ENCODE assay signal across 25 cellular contexts in genomic region chr18:10690376-10690775, GRCh38.
DNase-seq lines count a peak whose midpoint lies in the region; ATAC-seq, FAIRE-seq and TF ChIP-seq lines count a peak whose summit lies in the region.
"Had no signal": no experiment of that assay in that cellular context is flagged by ENCODE, and none has a peak within 500 bp of the region (broad histone marks: within the 10 kb centered on the region; RNA-seq: fewer than 3 reads in every experiment).

No MANE protein-coding gene starts in this region.

- H3K27ac Mint-ChIP-seq in MCF 10A (ENCODE audit: low read depth, unreplicated experiment) = peak overlapping the region; percentile 36
- H3K27ac Mint-ChIP-seq: CD4-positive, alpha-beta memory T cell; GM23338 had no signal

- H3K4me1 ChIP-seq in breast epithelium = no peaks in the 10 kb centered on the region
- no peaks in the 10 kb centered on the region; the same call in 1 of the 2 replicates for H3K4me1 ChIP-seq in GM12878 (ENCODE audit: control insufficient read depth, insufficient read depth, low read length)
- no peaks in the 10 kb centered on the region for H3K4me1 ChIP-seq in osteoblast (ENCODE audit: insufficient read depth, low read length)
- no peaks in the 10 kb centered on the region for H3K4me1 ChIP-seq in heart left ventricle
- H3K4me1 ChIP-seq in psoas muscle = no peaks in the 10 kb centered on the region
- H3K4me1 ChIP-seq: HAP-1 had no signal

- no peaks in the 10 kb centered on the region for H3K27me3 Mint-ChIP-seq in MCF 10A (ENCODE audit: insufficient read depth, unreplicated experiment)

- no peaks in the 10 kb centered on the region for H3K9me3 ChIP-seq in breast epithelium
- H3K9me3 ChIP-seq in GM12878 (replicated peaks; ENCODE audit: control insufficient read depth, insufficient read depth, low read length) = no peaks in the 10 kb centered on the region; the same call in 2 of the 3 replicates
- H3K9me3 ChIP-seq in osteoblast (ENCODE audit: low read depth, low read length) = no peaks in the 10 kb centered on the region
- no peaks in the 10 kb centered on the region for H3K9me3 ChIP-seq in heart left ventricle
- H3K9me3 ChIP-seq in psoas muscle = no peaks in the 10 kb centered on the region
- H3K9me3 ChIP-seq: HAP-1 had no signal

- H3K79me2 ChIP-seq in GM12878 (ENCODE audit: control insufficient read depth, insufficient read depth, low read length) (no peaks in the 10 kb centered on the region), osteoblast (ENCODE audit: insufficient read depth, low read length) (no peaks in the 10 kb centered on the region)

- FAIRE-seq in GM12878 (lab: Jason Lieb, UNC) = peak; percentile 38

- in situ Hi-C loops in GM12878 (cut with MboI) = no loop called here

- peaks cover 24% of the 10 kb centered on the region for H3K4me1 Mint-ChIP-seq in MCF 10A (ENCODE audit: insufficient read depth, unreplicated experiment)
- H3K4me1 Mint-ChIP-seq: CD4-positive, alpha-beta memory T cell had no signal

- H3K4me3 ChIP-seq in breast epithelium (no peak overlapping the region), GM12878 (no peak overlapping the region), osteoblast (ENCODE audit: insufficient read depth, low read length) (no peak overlapping the region), heart left ventricle (no peak overlapping the region), psoas muscle (no peak overlapping the region)
- H3K4me3 ChIP-seq: GM23338, HAP-1 had no signal

- RAD21 ChIA-PET in GM12878 (lab: Charles Lee; ENCODE audit: unreplicated experiment) = interaction anchor here (0.6 kb wide), 1 partner anchor 719 kb away, joined by 3 read pairs; no protein-coding TSS in a partner anchor

- H3K27me3 ChIP-seq in breast epithelium (no peaks in the 10 kb centered on the region), GM12878 (replicated peaks in 1 of 2; ENCODE audit: control insufficient read depth in 2 of 2, insufficient read depth in 2 of 2, low read length in 1 of 2) (no peaks in the 10 kb centered on the region), osteoblast (ENCODE audit: insufficient read depth, low read length) (no peaks in the 10 kb centered on the region), heart left ventricle (no peaks in the 10 kb centered on the region), psoas muscle (ENCODE audit: insufficient read depth in 3 of 3, low read length in 2 of 3) (peaks cover 0 to 3% (median 0%) of the 10 kb centered on the region in 3 donors)

- no peaks in the 10 kb centered on the region for H3K36me3 ChIP-seq in breast epithelium
- H3K36me3 ChIP-seq in GM12878 (ENCODE audit: control insufficient read depth in 2 of 2, insufficient read depth in 2 of 2, low read length in 1 of 2) = peaks cover 0 to 5% of the 10 kb centered on the region in 2 experiments; a peak in 3 of 4 replicates
- H3K36me3 ChIP-seq in osteoblast (ENCODE audit: insufficient read depth, low read length) = no peaks in the 10 kb centered on the region
- no peaks in the 10 kb centered on the region for H3K36me3 ChIP-seq in heart left ventricle
- no peaks in the 10 kb centered on the region for H3K36me3 ChIP-seq in psoas muscle (ENCODE audit: insufficient read depth in 1 of 2, low read depth in 1 of 2)
- H3K36me3 ChIP-seq: HAP-1 had no signal

- TF ChIP-seq POLR2A in breast epithelium (IDR thresholded peaks at IDR 0.05) (no peak), GM12878 (IDR thresholded peaks at IDR 0.05; ENCODE audit: low read depth, low read length) (no peak), heart left ventricle (IDR thresholded peaks at IDR 0.05) (no peak)

- H3K9ac ChIP-seq in GM12878 (ENCODE audit: control insufficient read depth, insufficient read depth, low read length) = no peak overlapping the region

- no peak overlapping the region for H3K27ac ChIP-seq in breast epithelium
- H3K27ac ChIP-seq in GM12878 (ENCODE audit: control insufficient read depth, insufficient read depth) = no peak overlapping the region
- no peak overlapping the region for H3K27ac ChIP-seq in osteoblast (ENCODE audit: low read depth, low read length)
- H3K27ac ChIP-seq in heart left ventricle = no peak overlapping the region
- no peak overlapping the region for H3K27ac ChIP-seq in psoas muscle

- no peak overlapping the region for H3K4me3 Mint-ChIP-seq in MCF 10A (ENCODE audit: unreplicated experiment)
- H3K4me3 Mint-ChIP-seq: CD4-positive, alpha-beta memory T cell; GM23338 had no signal

- intact Hi-C loops in MCF 10A (cut with micrococcal nuclease) (no loop called here), breast epithelium (cut with DNase I; ENCODE audit: low total_unique reads) (no loop called here), GM12878 (cut with micrococcal nuclease; ENCODE audit: unreplicated experiment) (no loop called here), heart left ventricle (cut with DNase I) (no loop called here), psoas muscle (cut with DNase I) (no loop called here)

- H3K36me3 Mint-ChIP-seq in MCF 10A (ENCODE audit: insufficient read depth, unreplicated experiment) = peaks cover 9% of the 10 kb centered on the region
- H3K36me3 Mint-ChIP-seq: CD4-positive, alpha-beta memory T cell had no signal

- no peak overlapping the region for H2AFZ ChIP-seq in GM12878 (ENCODE audit: control insufficient read depth, low read depth, low read length)
- H2AFZ ChIP-seq in osteoblast (ENCODE audit: low read length) = no peak overlapping the region
- H2AFZ ChIP-seq: GM23338 had no signal

- BruUV-seq in MCF 10A (replicated peaks; lab: Mats Ljungman, UMichigan) (no TSS peak), GM12878 (replicated peaks; lab: Mats Ljungman, UMichigan) (no TSS peak)

- H3K4me2 ChIP-seq in GM12878 (ENCODE audit: control insufficient read depth, insufficient read depth) (no peak overlapping the region), osteoblast (ENCODE audit: insufficient read depth, low read length) (no peak overlapping the region)
- H3K4me2 ChIP-seq: GM23338 had no signal

- no peak for TF ChIP-seq EP300 in GM12878 (IDR thresholded peaks at IDR 0.05; ENCODE audit: borderline replicate concordance in 1 of 2, control insufficient read depth in 1 of 2, low read depth in 2 of 2, low read length in 2 of 2)

- no peaks in the 10 kb centered on the region for H3K9me3 Mint-ChIP-seq in MCF 10A (ENCODE audit: unreplicated experiment)
- H3K9me3 Mint-ChIP-seq: GM23338 had no signal

- 45% methylated on average over 7 of the region's 7 CpGs for WGBS in GM12878 (ENCODE audit: insufficient coverage, insufficient replicate concordance, low lambda C conversion rate, missing lambda C conversion rate)
- 64 to 75% (median 68%) methylated on average over 7 of the region's 7 CpGs for WGBS in heart left ventricle, 4 donors
- WGBS in psoas muscle, 3 donors = 42 to 56% (median 47%) methylated on average over 7 of the region's 7 CpGs

- CTCF ChIA-PET in MCF 10A (lab: Yijun Ruan, JAX) (no interaction called here), GM12878 (lab: Yijun Ruan, JAX) (no interaction called here)

- TF ChIP-seq CTCF in MCF 10A (IDR thresholded peaks at IDR 0.05; ENCODE audit: unreplicated experiment) (no peak), breast epithelium (IDR thresholded peaks at IDR 0.05) (no peak), GM12878 (IDR thresholded peaks at IDR 0.05 in 2 of 3, conservative IDR thresholded peaks at IDR 0.05 in 1 of 3; ENCODE audit: control insufficient read depth in 2 of 3, extremely low read depth in 1 of 3, insufficient read depth in 1 of 3, low read depth in 3 of 3, low read length in 3 of 3) (no peak), osteoblast (IDR thresholded peaks at IDR 0.05; ENCODE audit: extremely low read depth, low read depth, low read length) (no peak), heart left ventricle (IDR thresholded peaks at IDR 0.05) (no peak), psoas muscle (IDR thresholded peaks at IDR 0.05) (no peak)

- DNase-seq in MCF 10A (ENCODE audit: unreplicated experiment) (no peak), breast epithelium (ENCODE audit: low spot score in 2 of 2) (no peak), GM12878 (ENCODE audit: low read depth, low spot score) (no peak), osteoblast (ENCODE audit: insufficient read length, low spot score, missing footprints) (peak; percentile 60), heart left ventricle (no peak), psoas muscle (no peak), anterior cingulate cortex (lab: John Stamatoyannopoulos, UW) (no peak)
- DNase-seq: C1 segment of cervical spinal cord; CD4-positive, alpha-beta memory T cell; DMS53; EL; GDM1; IMR-90; KG1; MM.1S; NCI-H1417 treated with DMSO at 0.1 percent for 48 hours; NCI-H187 treated with DMSO at 0.1 percent for 48 hours; NCI-H446 treated with DMSO at 0.1 percent for 48 hours; NCI-H526; NCI-H82; SHP77 treated with DMSO at 0.1 percent for 48 hours; T-helper 1 cell had no signal

- POLR2A ChIA-PET in MCF 10A (lab: Yijun Ruan, JAX) (no interaction called here), GM12878 (lab: Charles Lee) (no interaction called here)

- no peaks in the 10 kb centered on the region for H4K20me1 ChIP-seq in GM12878 (ENCODE audit: control insufficient read depth, insufficient read depth)
- no peaks in the 10 kb centered on the region for H4K20me1 ChIP-seq in osteoblast (ENCODE audit: insufficient read depth, low read length)

- SMC1A ChIA-PET in GM12878 (lab: Charles Lee; ENCODE audit: uncharacterized antibody, unreplicated experiment) = no interaction called here

- ATAC-seq in GM12878 (no peak), heart left ventricle (no peak), psoas muscle (no peak)
- ATAC-seq: GM23338, Panc1 had no signal

- no peak for TF ChIP-seq RAD21 in GM12878 (IDR thresholded peaks at IDR 0.05; ENCODE audit: insufficient read depth, low read depth, low read length)
